9 cellular contexts compared by ENCODE assay signal in genomic region chr17:57480438-57481196, GRCh38.
A peak's percentile ranks its signal among the peaks of the same experiment; 100 is the strongest.
DNase-seq lines count a peak whose midpoint lies in the region; ATAC-seq and TF ChIP-seq lines count a peak whose summit lies in the region.
"Had no signal": no experiment of that assay in that cellular context is flagged by ENCODE, and none has a peak within 500 bp of the region (broad histone marks: within the 10 kb centered on the region; RNA-seq: fewer than 3 reads in every experiment).

No MANE protein-coding gene starts in this region.

- no peak for TF ChIP-seq CTCF in WERI-Rb-1 (IDR thresholded peaks at IDR 0.05; ENCODE audit: low read depth, low read length)
- no peak for TF ChIP-seq CTCF in type B pancreatic cell (conservative IDR thresholded peaks at IDR 0.05)

- H3K27ac ChIP-seq in WERI-Rb-1, result peak overlapping the region; percentile 5; the same call in 1 of the 2 replicates
- peak overlapping the region; percentile 49 for H3K27ac ChIP-seq in stomach smooth muscle (ENCODE audit: low read length)

- no peaks in the 10 kb centered on the region for H3K9me3 Mint-ChIP-seq in type B pancreatic cell

- peaks cover 43% of the 10 kb centered on the region for H3K36me3 ChIP-seq in WERI-Rb-1
- H3K36me3 ChIP-seq in stomach smooth muscle (ENCODE audit: control insufficient read depth in 2 of 2, insufficient read depth in 2 of 2, low read length in 2 of 2), result no peaks in the 10 kb centered on the region

- ATAC-seq in activated CD4-positive, CD25-positive, alpha-beta regulatory T cell treated with anti-CD3 and anti-CD28 coated beads, Interleukin-2, amount 50 U/mL, for 24 hours, result peak; percentile 22 to 27

- no peak for DNase-seq in activated CD4-positive, CD25-positive, alpha-beta regulatory T cell treated with anti-CD3 and anti-CD28 coated beads, Interleukin-2, amount 50 U/mL, for 72 hours
- DNase-seq in WERI-Rb-1, result no peak
- peak; percentile 26 for DNase-seq in glomerular visceral epithelial cell (ENCODE audit: extremely low spot score)
- DNase-seq in dedifferentiated amniotic fluid mesenchymal stem cell (ENCODE audit: extremely low spot score), result no peak
- no peak for DNase-seq in hepatic stellate cell (ENCODE audit: low spot score)
- no peak for DNase-seq in type B pancreatic cell (ENCODE audit: extremely low spot score, unreplicated experiment)
- DNase-seq: NCI-H1694 treated with DMSO at 0.1 percent for 48 hours had no signal

- H3K36me3 Mint-ChIP-seq in type B pancreatic cell, result peaks cover 11% of the 10 kb centered on the region

- H3K27me3 ChIP-seq in WERI-Rb-1 (ENCODE audit: insufficient read depth, low read depth, severe bottlenecking) (no peaks in the 10 kb centered on the region), stomach smooth muscle (ENCODE audit: control insufficient read depth in 1 of 2, insufficient read depth in 2 of 2, low read length in 2 of 2) (no peaks in the 10 kb centered on the region)

- H3K9me3 ChIP-seq in WERI-Rb-1 (ENCODE audit: severe bottlenecking) (no peaks in the 10 kb centered on the region), stomach smooth muscle (ENCODE audit: control insufficient read depth in 2 of 2, low read length in 2 of 2) (no peaks in the 10 kb centered on the region)

- peaks cover 70% of the 10 kb centered on the region for H3K4me1 Mint-ChIP-seq in type B pancreatic cell (ENCODE audit: unreplicated experiment)

- no peak overlapping the region for H3K9ac ChIP-seq in stomach smooth muscle (ENCODE audit: low read length in 2 of 2)

- H3K27ac Mint-ChIP-seq in type B pancreatic cell, result no peak overlapping the region

- peaks cover 18% of the 10 kb centered on the region for H3K4me1 ChIP-seq in stomach smooth muscle (ENCODE audit: control insufficient read depth, insufficient read depth, low read length)

- no peaks in the 10 kb centered on the region for H3K27me3 Mint-ChIP-seq in type B pancreatic cell

- no peak overlapping the region for H3K4me3 ChIP-seq in WERI-Rb-1 (ENCODE audit: low read depth, low read length)
- no peak overlapping the region for H3K4me3 ChIP-seq in stomach smooth muscle (ENCODE audit: low read length in 2 of 2)

- no peak overlapping the region for H3K4me3 Mint-ChIP-seq in type B pancreatic cell
